ENCODE assay signal across 21 cellular contexts in genomic region chr3:175989161-175989560, GRCh38.
DNase-seq lines count a peak whose midpoint lies in the region; ATAC-seq, FAIRE-seq and TF ChIP-seq lines count a peak whose summit lies in the region.
"Had no signal": no experiment of that assay in that cellular context is flagged by ENCODE, and none has a peak within 500 bp of the region (broad histone marks: within the 10 kb centered on the region; RNA-seq: fewer than 3 reads in every experiment).

No MANE protein-coding gene starts in this region.

- no peaks in the 10 kb centered on the region for H3K79me2 ChIP-seq in H1 (ENCODE audit: control insufficient read depth in 1 of 2, insufficient read depth in 2 of 2, low read length in 2 of 2)

- no peak overlapping the region for H3K4me3 Mint-ChIP-seq in stimulated activated effector memory CD8-positive, alpha-beta T cell treated with anti-CD3 and anti-CD28 coated beads, Interleukin-12 subunit alpha, Interleukin-12 subunit beta, amount 100 ng/mL, for 72 hours
- H3K4me3 Mint-ChIP-seq: CD4-positive, alpha-beta T cell; GM23338 had no signal

- no peak overlapping the region for H2BK5ac ChIP-seq in H1 (ENCODE audit: low read depth, low read length)

- H2BK20ac ChIP-seq in H1 (ENCODE audit: low read length) = no peak overlapping the region

- H3K27ac ChIP-seq in H1 (ENCODE audit: low read depth, low read length) = no peak overlapping the region

- H2BK120ac ChIP-seq in H1 (replicated peaks; ENCODE audit: low read depth, low read length) = no peak overlapping the region

- H3K4me1 Mint-ChIP-seq in stimulated activated effector memory CD8-positive, alpha-beta T cell treated with anti-CD3 and anti-CD28 coated beads, Interleukin-12 subunit alpha, Interleukin-12 subunit beta, amount 100 ng/mL, for 72 hours = no peaks in the 10 kb centered on the region

- TF ChIP-seq RAD21 in H1 (IDR thresholded peaks at IDR 0.05 in 1 of 2, conservative IDR thresholded peaks at IDR 0.05 in 1 of 2; ENCODE audit: low read depth in 2 of 2, low read length in 2 of 2) = no peak

- H3K4me1 ChIP-seq in H1 (replicated peaks in 1 of 4; ENCODE audit: control insufficient read depth in 3 of 4, insufficient read depth in 4 of 4, low read length in 3 of 4) = peaks cover 0 to 5% (median 2%) of the 10 kb centered on the region in 4 experiments; a peak in 3 of 7 replicates
- H3K4me1 ChIP-seq: BE2C, Caco-2 had no signal

- H3K18ac ChIP-seq in H1 (ENCODE audit: extremely low read depth, low read length) = no peak overlapping the region

- TF ChIP-seq CTCF in H1 (IDR thresholded peaks at IDR 0.05; ENCODE audit: control extremely low read depth in 1 of 3, insufficient read depth in 1 of 3, low read depth in 1 of 3, low read length in 3 of 3) = no peak

- H3K23me2 ChIP-seq in H1 (ENCODE audit: low read depth, low read length) = no peaks in the 10 kb centered on the region

- H3K9me3 Mint-ChIP-seq in stimulated activated effector memory CD8-positive, alpha-beta T cell treated with anti-CD3 and anti-CD28 coated beads, Interleukin-12 subunit alpha, Interleukin-12 subunit beta, amount 100 ng/mL, for 72 hours = peaks cover 27% of the 10 kb centered on the region

- ATAC-seq in stimulated activated effector memory CD8-positive, alpha-beta T cell treated with anti-CD3 and anti-CD28 coated beads, Interleukin-12 subunit alpha, Interleukin-12 subunit beta, amount 100 ng/mL, for 72 hours = peak; percentile 8
- no peak for ATAC-seq in HG02840 (IDR thresholded peaks at IDR 0.05; ENCODE audit: low FRiP score, unreplicated experiment)
- ATAC-seq: GM23338, HepG2 had no signal

- no peak overlapping the region for H3K4ac ChIP-seq in H1 (replicated peaks; ENCODE audit: insufficient read length, low read depth, low read length)

- peak overlapping the region; percentile 75; the same call in 1 of the 2 replicates for H2BK12ac ChIP-seq in H1 (ENCODE audit: low read depth, low read length)

- no peak overlapping the region for H3K23ac ChIP-seq in H1 (ENCODE audit: insufficient read length)

- no peaks in the 10 kb centered on the region for H3K36me3 ChIP-seq in H1 (ENCODE audit: control insufficient read depth in 2 of 4, insufficient read depth in 4 of 4, low read length in 3 of 4)
- H3K36me3 ChIP-seq: BE2C had no signal

- H3K27ac Mint-ChIP-seq in stimulated activated effector memory CD8-positive, alpha-beta T cell treated with anti-CD3 and anti-CD28 coated beads, Interleukin-12 subunit alpha, Interleukin-12 subunit beta, amount 100 ng/mL, for 72 hours = no peak overlapping the region
- H3K27ac Mint-ChIP-seq: CD4-positive, alpha-beta T cell; GM23338 had no signal

- H2BK15ac ChIP-seq in H1 (ENCODE audit: low read length) = no peak overlapping the region

- no peak overlapping the region for H3K4me3 ChIP-seq in H1 (ENCODE audit: extremely low read depth in 1 of 4, insufficient read depth in 2 of 4, low read depth in 3 of 4, low read length in 4 of 4)
- H3K4me3 ChIP-seq: GM23338 had no signal

- no peak overlapping the region; the same call in 1 of the 2 replicates for H4K8ac ChIP-seq in H1 (ENCODE audit: extremely low read depth, insufficient read depth, low read length)

- CTCF ChIA-PET in H1 (lab: Charles Lee; ENCODE audit: partially characterized antibody) = interaction anchor here (1.0 to 1.7 kb wide), 2 partner anchors 8 to 12 kb away, joined by 4 read pairs; no protein-coding TSS in a partner anchor

- no peaks in the 10 kb centered on the region for H3K36me3 Mint-ChIP-seq in stimulated activated effector memory CD8-positive, alpha-beta T cell treated with anti-CD3 and anti-CD28 coated beads, Interleukin-12 subunit alpha, Interleukin-12 subunit beta, amount 100 ng/mL, for 72 hours

- no peaks in the 10 kb centered on the region for H3K79me1 ChIP-seq in H1 (ENCODE audit: low read depth, low read length)

- no peak overlapping the region for H3K56ac ChIP-seq in H1 (replicated peaks; ENCODE audit: insufficient read length, low read depth, low read length)

- WGBS in H1 (ENCODE audit: extremely low coverage in 1 of 2, insufficient coverage in 1 of 2, insufficient read length in 1 of 2, insufficient replicate concordance in 2 of 2, low coverage in 1 of 2, low lambda C conversion rate in 2 of 2, missing lambda C conversion rate in 1 of 2), 2 experiments = 85% methylated on average over 2 of the region's 2 CpGs; no CpG with 5 or more reads in 1 of the 2 experiments

- H4K20me1 ChIP-seq in H1 (replicated peaks in 1 of 2; ENCODE audit: control insufficient read depth in 1 of 2, insufficient read depth in 2 of 2, low read length in 2 of 2) = no peaks in the 10 kb centered on the region

- H3K27me3 ChIP-seq in H1 (replicated peaks in 1 of 4; ENCODE audit: control insufficient read depth in 3 of 4, extremely low read depth in 1 of 4, insufficient read depth in 3 of 4, low read length in 3 of 4) = no peaks in the 10 kb centered on the region; a peak in 4 of 7 replicates
- H3K27me3 ChIP-seq: BE2C had no signal

- no peak overlapping the region for H4K91ac ChIP-seq in H1 (replicated peaks; ENCODE audit: insufficient read length, low read length)

- no peak for FAIRE-seq in H1 (lab: Jason Lieb, UNC)
- FAIRE-seq: A204.1, D721Med, G401.6, GM12891, GM19239, HepG2 had no signal

- no peak overlapping the region for H3K14ac ChIP-seq in H1 (ENCODE audit: insufficient read length)

- TF ChIP-seq EP300 in H1 (IDR thresholded peaks at IDR 0.05; ENCODE audit: borderline replicate concordance in 1 of 2, low read depth in 2 of 2, low read length in 2 of 2) = no peak

- no peak overlapping the region for H3K9ac ChIP-seq in H1 (replicated peaks in 1 of 4; ENCODE audit: extremely low read depth in 1 of 4, low read depth in 3 of 4, low read length in 3 of 4)

- H3K9me3 ChIP-seq in H1 (ENCODE audit: insufficient read depth in 2 of 2, low read depth in 1 of 2, low read length in 1 of 2) = no peaks in the 10 kb centered on the region
- H3K9me3 ChIP-seq: BE2C, Caco-2 had no signal

- no peak overlapping the region for H3K4me2 ChIP-seq in H1 (ENCODE audit: insufficient read depth in 1 of 2, low read depth in 2 of 2, low read length in 2 of 2)
- H3K4me2 ChIP-seq: GM23338 had no signal

- no peak for TF ChIP-seq POLR2A in H1 (IDR thresholded peaks at IDR 0.05; ENCODE audit: control extremely low read depth in 1 of 2, low read depth in 2 of 2, low read length in 2 of 2)

- POLR2A ChIA-PET in H1 (lab: Charles Lee; ENCODE audit: partially characterized antibody) = no interaction called here

- no peak overlapping the region for H2AK5ac ChIP-seq in H1 (ENCODE audit: low read depth, low read length)

- H2AFZ ChIP-seq in H1 (ENCODE audit: low read length) = no peak overlapping the region
- H2AFZ ChIP-seq: GM23338 had no signal

- H4K5ac ChIP-seq in H1 (ENCODE audit: insufficient read length, low read depth, low read length) = no peak overlapping the region

- DNase-seq in NCI-H82 (lab: John Stamatoyannopoulos, UW) = peak; percentile 55
- no peak for DNase-seq in NCI-H82 treated with DMSO at 0.1 percent for 48 hours (lab: John Stamatoyannopoulos, UW; ENCODE audit: unreplicated experiment)
- no peak for DNase-seq in H1 (ENCODE audit: low read depth in 1 of 2, low spot score in 2 of 2)
- DNase-seq in stimulated activated effector memory CD8-positive, alpha-beta T cell treated with anti-CD3 and anti-CD28 coated beads, Interleukin-12 subunit alpha, Interleukin-12 subunit beta, amount 100 ng/mL, for 72 hours (ENCODE audit: low spot score in 2 of 2) = no peak
- no peak for DNase-seq in activated CD4-positive, alpha-beta T cell treated with anti-CD3 and anti-CD28 coated beads for 4 hours
- no peak for DNase-seq in HuH-7.5 (ENCODE audit: low spot score)
- DNase-seq: ACHN; BE2C; C1 segment of cervical spinal cord; Caco-2; CD4-positive, alpha-beta T cell; H7; KG1 had no signal

TF ChIP-seq in H1, 55 proteins besides CTCF, POLR2A, EP300 and RAD21:
- TF ChIP-seq SP4 (IDR thresholded peaks at IDR 0.05; ENCODE audit: low read length) (no peak), SP1 (IDR thresholded peaks at IDR 0.05; ENCODE audit: low read depth, low read length) (no peak), TAF1 (IDR thresholded peaks at IDR 0.05; ENCODE audit: low read depth, low read length) (no peak), CBX8 (IDR thresholded peaks at IDR 0.05; ENCODE audit: borderline replicate concordance, low read depth, low read length) (no peak), NRF1 (IDR thresholded peaks at IDR 0.05; ENCODE audit: low read depth, low read length) (no peak)
